Comparison of ENCODE assay signal across 16 cellular contexts in the genomic region with DNA sequence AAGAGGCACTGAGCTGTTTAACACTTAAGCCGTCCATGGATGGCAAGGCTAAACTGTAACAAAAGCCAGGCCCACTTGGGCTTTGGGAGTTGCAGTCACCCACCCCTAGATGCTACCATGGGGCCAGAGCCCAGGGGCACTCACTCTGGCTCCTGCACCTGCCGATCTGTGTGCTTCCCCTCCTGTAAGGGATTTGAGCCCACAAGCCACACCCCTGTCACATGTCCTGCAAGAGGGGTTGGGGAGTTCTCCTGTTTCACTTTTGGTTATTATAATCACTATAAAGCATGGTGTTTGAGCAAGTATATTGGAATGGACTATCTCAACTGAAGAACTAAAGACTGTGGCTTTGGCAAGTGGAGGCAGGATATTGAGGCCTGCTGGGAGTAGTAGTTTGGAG. TPM values are rescaled to one million over a fixed set of nuclear protein-coding genes. Genes with fewer than 3 reads are reported as not detected.
DNase-seq lines count a peak whose midpoint lies in the region; ATAC-seq and TF ChIP-seq lines count a peak whose summit lies in the region.
"Had no signal": no experiment of that assay in that cellular context is flagged by ENCODE, and none has a peak within 500 bp of the region (broad histone marks: within the 10 kb centered on the region; RNA-seq: fewer than 3 reads in every experiment).

No MANE protein-coding gene starts in this region.

- H3K4me3 ChIP-seq in esophagus muscularis mucosa, result no peak overlapping the region
- H3K4me3 ChIP-seq: psoas muscle had no signal

- intact Hi-C loops in esophagus muscularis mucosa (cut with DNase I) (no loop called here), natural killer cell (cut with micrococcal nuclease) (no loop called here)

- H3K27me3 Mint-ChIP-seq in natural killer cell (ENCODE audit: low read depth in 2 of 2), result peaks cover 2 to 9% of the 10 kb centered on the region in 2 donors

- no peaks in the 10 kb centered on the region for H3K27me3 ChIP-seq in esophagus muscularis mucosa

- H3K36me3 ChIP-seq in esophagus muscularis mucosa, result no peaks in the 10 kb centered on the region

- no peak for TF ChIP-seq POLR2A in esophagus muscularis mucosa (IDR thresholded peaks at IDR 0.05; ENCODE audit: low read depth)

- 86% methylated on average over 1 of the region's 2 CpGs for WGBS in esophagus muscularis mucosa

- no peak overlapping the region for H3K27ac Mint-ChIP-seq in natural killer cell

- no peaks in the 10 kb centered on the region for H3K4me1 ChIP-seq in esophagus muscularis mucosa
- H3K4me1 ChIP-seq: Caco-2, psoas muscle had no signal

- no peak for TF ChIP-seq CTCF in esophagus muscularis mucosa (IDR thresholded peaks at IDR 0.05)
- no peak for TF ChIP-seq CTCF in natural killer cell (IDR thresholded peaks at IDR 0.05)

- no peaks in the 10 kb centered on the region for H3K9me3 ChIP-seq in esophagus muscularis mucosa
- H3K9me3 ChIP-seq: Caco-2, psoas muscle had no signal

- no peak for TF ChIP-seq EP300 in esophagus muscularis mucosa (IDR thresholded peaks at IDR 0.05)

- H3K4me3 Mint-ChIP-seq in natural killer cell, result no peak overlapping the region

- no peaks in the 10 kb centered on the region for H3K36me3 Mint-ChIP-seq in natural killer cell

- H3K27ac ChIP-seq in esophagus muscularis mucosa (replicated peaks in 1 of 4), result no peak overlapping the region
- H3K27ac ChIP-seq: psoas muscle had no signal

- ATAC-seq in GM18907 (IDR thresholded peaks at IDR 0.05; ENCODE audit: unreplicated experiment) (peak; percentile 50), GM21529 (IDR thresholded peaks at IDR 0.05; ENCODE audit: unreplicated experiment) (peak; percentile 53), HG03342 (IDR thresholded peaks at IDR 0.05; ENCODE audit: unreplicated experiment) (peak; percentile 62), natural killer cell (no peak)
- ATAC-seq: PC-3, psoas muscle had no signal

- H3K9me3 Mint-ChIP-seq in natural killer cell, result no peaks in the 10 kb centered on the region

- H3K4me1 Mint-ChIP-seq in natural killer cell, result peaks cover 6% of the 10 kb centered on the region in 2 donors

- DNase-seq in esophagus muscularis mucosa (ENCODE audit: extremely low spot score), result peak; percentile 87
- DNase-seq in effector CD4-positive, alpha-beta T cell, result no peak
- DNase-seq in SW 1271 (lab: John Stamatoyannopoulos, UW), result no peak
- no peak for DNase-seq in natural killer cell
- DNase-seq: activated CD8-positive, alpha-beta memory T cell treated with anti-CD3 and anti-CD28 coated beads for 24 hours; Caco-2; H7; NCI-H1417; PC-3; psoas muscle; stimulated activated CD4-positive, alpha-beta T cell treated with anti-CD3 and anti-CD28 coated beads, Interleukin-4, amount 100 ng/mL, for 24 hours had no signal

RNA-seq across cellular contexts. Expression of gene GPR151, which starts 14.0 kb away (rescaled TPM):
- total RNA-seq in esophagus muscularis mucosa (not detected), natural killer cell (not detected)
- total RNA-seq: Caco-2, H7, mononuclear cell, PC-3, psoas muscle, subcutaneous adipose tissue had no signal

Comparison
In these comparisons a context has a peak if more than half of its experiments do, and no peak if none do; other contexts are left out.
1. ATAC-seq: peak in GM18907 (single experiment), GM21529 (single experiment) and HG03342 (single experiment); none in natural killer cell (0 of 3).